ENCODE assay signal across 20 cellular contexts in genomic region chr20:58584881-58585752, GRCh38.
DNase-seq lines count a peak whose midpoint lies in the region; ATAC-seq and TF ChIP-seq lines count a peak whose summit lies in the region.
"Had no signal": no experiment of that assay in that cellular context is flagged by ENCODE, and none has a peak within 500 bp of the region (broad histone marks: within the 10 kb centered on the region; RNA-seq: fewer than 3 reads in every experiment).

No MANE protein-coding gene starts in this region.

- DNase-seq in EH (ENCODE audit: low read depth) (peak; percentile 51), RPMI7951 (ENCODE audit: low read depth) (peak; percentile 67), fibroblast of peridontal ligament (ENCODE audit: extremely low read depth) (peak; percentile 37), osteoblast (ENCODE audit: insufficient read length, low spot score, missing footprints) (peak; percentile 53), HT-29 (ENCODE audit: low spot score) (no peak), cerebellar nuclear complex (lab: John Stamatoyannopoulos, UW) (no peak), T1000 (lab: John Stamatoyannopoulos, UW) (no peak)
- DNase-seq: caudate nucleus; effector CD4-positive, alpha-beta T cell; esophagus squamous epithelium; kidney; NCI-H1105; nucleus accumbens; right cardiac atrium; stimulated activated naive CD4-positive, alpha-beta T cell; thyroid gland had no signal

- no peaks in the 10 kb centered on the region for H3K9me3 ChIP-seq in osteoblast (ENCODE audit: low read depth, low read length)
- H3K9me3 ChIP-seq: esophagus squamous epithelium, SK-N-SH, thyroid gland had no signal

- no peaks in the 10 kb centered on the region for H3K4me1 ChIP-seq in osteoblast (ENCODE audit: insufficient read depth, low read length)
- H3K4me1 ChIP-seq: thyroid gland had no signal

- H4K20me1 ChIP-seq in osteoblast (ENCODE audit: insufficient read depth, low read length) = no peaks in the 10 kb centered on the region

- H2AFZ ChIP-seq in osteoblast (ENCODE audit: low read length) = no peak overlapping the region
- H2AFZ ChIP-seq: hepatocyte, PC-9 had no signal

- H3K36me3 ChIP-seq in osteoblast (ENCODE audit: insufficient read depth, low read length) = no peaks in the 10 kb centered on the region
- H3K36me3 ChIP-seq: esophagus squamous epithelium, thyroid gland had no signal

- no peaks in the 10 kb centered on the region for H3K27me3 ChIP-seq in osteoblast (ENCODE audit: insufficient read depth, low read length)
- H3K27me3 ChIP-seq: hepatocyte, thyroid gland had no signal

- H3K4me3 ChIP-seq in osteoblast (ENCODE audit: insufficient read depth, low read length) = no peak overlapping the region
- H3K4me3 ChIP-seq: esophagus squamous epithelium, hepatocyte, PC-9, thyroid gland had no signal

- no peak for TF ChIP-seq CTCF in osteoblast (IDR thresholded peaks at IDR 0.05; ENCODE audit: extremely low read depth, low read depth, low read length)

- no peak overlapping the region for H3K27ac ChIP-seq in osteoblast (ENCODE audit: low read depth, low read length)
- H3K27ac ChIP-seq: esophagus squamous epithelium, hepatocyte, PC-9, thyroid gland had no signal

- no peak overlapping the region for H3K4me2 ChIP-seq in osteoblast (ENCODE audit: insufficient read depth, low read length)
- H3K4me2 ChIP-seq: hepatocyte, PC-9, SK-N-SH had no signal

- no peak for ATAC-seq in HG03460 (IDR thresholded peaks at IDR 0.05; ENCODE audit: unreplicated experiment)

- H3K79me2 ChIP-seq in osteoblast (ENCODE audit: insufficient read depth, low read length) = no peaks in the 10 kb centered on the region
- H3K79me2 ChIP-seq: hepatocyte had no signal

Comparison
In these comparisons a context has a peak if more than half of its experiments do, and no peak if none do; other contexts are left out.
1. DNase-seq: peak in EH (single experiment), RPMI7951 (single experiment), fibroblast of peridontal ligament (single experiment) and osteoblast (single experiment); none in HT-29 (single experiment), cerebellar nuclear complex (0 of 2) and T1000 (single experiment).